ENCODE assay signal across 9 cellular contexts in genomic region chr10:13340626-13341370, GRCh38. TPM values are rescaled to one million over a fixed set of nuclear protein-coding genes. Genes with fewer than 3 reads are reported as not detected.
A peak's percentile ranks its signal among the peaks of the same experiment; 100 is the strongest.
DNase-seq lines count a peak whose midpoint lies in the region; ATAC-seq and TF ChIP-seq lines count a peak whose summit lies in the region.
"Had no signal": no experiment of that assay in that cellular context is flagged by ENCODE, and none has a peak within 500 bp of the region (broad histone marks: within the 10 kb centered on the region; RNA-seq: fewer than 3 reads in every experiment).

No MANE protein-coding gene starts in this region.

- no peaks in the 10 kb centered on the region for H3K9me3 ChIP-seq in Loucy (ENCODE audit: insufficient read depth, low read depth, low read length)
- H3K9me3 ChIP-seq in mesenchymal stem cell (ENCODE audit: control insufficient read depth, low read length): no peaks in the 10 kb centered on the region

- H3K36me3 ChIP-seq in Loucy (ENCODE audit: insufficient read depth, low read length) (peaks cover 30% of the 10 kb centered on the region; the same call in 1 of the 2 replicates), mesenchymal stem cell (ENCODE audit: control insufficient read depth in 1 of 2, insufficient read depth in 2 of 2, low read depth in 1 of 2, low read length in 2 of 2) (peaks cover 11 to 18% of the 10 kb centered on the region in 2 experiments)

- H3K23ac ChIP-seq in mesenchymal stem cell (ENCODE audit: low read length in 2 of 2): no peak overlapping the region

- 0 out of 2 replicates have a peak, but pooled peaks cover 3% of the 10 kb centered on the region for H3F3A ChIP-seq in Loucy (ENCODE audit: low read depth)

- TF ChIP-seq CTCF in Loucy (conservative IDR thresholded peaks at IDR 0.05; ENCODE audit: low read length): no peak

- H3K4me2 ChIP-seq in Loucy (ENCODE audit: low read depth, low read length, poor library complexity, severe bottlenecking): peak overlapping the region; percentile 8
- no peak overlapping the region for H3K4me2 ChIP-seq in mesenchymal stem cell (ENCODE audit: low read length, poor library complexity, severe bottlenecking)

- peak overlapping the region; percentile 76 for H2BK15ac ChIP-seq in mesenchymal stem cell (ENCODE audit: low read depth, poor library complexity, severe bottlenecking)

- H4K8ac ChIP-seq in mesenchymal stem cell (ENCODE audit: low read length): no peak overlapping the region

- H4K20me1 ChIP-seq in Loucy (ENCODE audit: insufficient read depth, low read length, poor library complexity, severe bottlenecking): peaks cover 29% of the 10 kb centered on the region

- no peak overlapping the region for H3K4me3 ChIP-seq in Loucy (ENCODE audit: low read length, poor library complexity, severe bottlenecking)
- peak overlapping the region in 1 of 2 experiments; percentile 50 for H3K4me3 ChIP-seq in mesenchymal stem cell (ENCODE audit: insufficient read depth in 1 of 2, low read depth in 1 of 2, low read length in 2 of 2)

- H3K4ac ChIP-seq in mesenchymal stem cell (ENCODE audit: low read depth in 1 of 2, low read length in 2 of 2): no peak overlapping the region

- H3K27ac ChIP-seq in mesenchymal stem cell (ENCODE audit: low read length, poor library complexity, severe bottlenecking): no peak overlapping the region

- H3K4me1 ChIP-seq in Loucy (ENCODE audit: insufficient read depth, low read length, poor library complexity, severe bottlenecking) (peaks cover 20% of the 10 kb centered on the region), mesenchymal stem cell (ENCODE audit: control insufficient read depth, insufficient read depth, low read depth, low read length) (peaks cover 2% of the 10 kb centered on the region)

- H3K79me1 ChIP-seq in mesenchymal stem cell (replicated peaks; ENCODE audit: low read length, poor library complexity, severe bottlenecking): peaks cover 49% of the 10 kb centered on the region

- no peaks in the 10 kb centered on the region for H3K27me3 ChIP-seq in Loucy (ENCODE audit: insufficient read depth, low read length, poor library complexity, severe bottlenecking)
- no peaks in the 10 kb centered on the region for H3K27me3 ChIP-seq in mesenchymal stem cell (ENCODE audit: control insufficient read depth in 1 of 2, insufficient read depth in 1 of 2, low read length in 2 of 2)

- peak; percentile 91 for ATAC-seq in GM18873 (IDR thresholded peaks at IDR 0.05; ENCODE audit: low FRiP score, unreplicated experiment)
- peak; percentile 82 for ATAC-seq in GM21825 (IDR thresholded peaks at IDR 0.05; ENCODE audit: unreplicated experiment)

- H2BK120ac ChIP-seq in mesenchymal stem cell (ENCODE audit: low read depth, low read length): no peak overlapping the region

- no peak overlapping the region for H2BK5ac ChIP-seq in mesenchymal stem cell (ENCODE audit: low read depth, low read length, poor library complexity, severe bottlenecking)

- no peaks in the 10 kb centered on the region for H3K9me2 ChIP-seq in Loucy (replicated peaks; ENCODE audit: low read depth, low read length)

- H2AK5ac ChIP-seq in mesenchymal stem cell (ENCODE audit: low read length, severe bottlenecking): no peak overlapping the region

- no peak overlapping the region for H3K14ac ChIP-seq in mesenchymal stem cell (ENCODE audit: low read length in 2 of 2)

- no peak overlapping the region for H2AFZ ChIP-seq in Loucy (ENCODE audit: low read length)
- no peak overlapping the region for H2AFZ ChIP-seq in mesenchymal stem cell (ENCODE audit: low read depth, low read length)

- in situ Hi-C loops in KBM-7 (cut with MboI; ENCODE audit: low pct_unique_long_range_greater_than_20kb, low sequenced_read_pairs): no loop called here

- no peak overlapping the region for H2BK12ac ChIP-seq in mesenchymal stem cell (ENCODE audit: low read length in 2 of 2)

- H3K9ac ChIP-seq in Loucy (ENCODE audit: low read depth, low read length, poor library complexity, severe bottlenecking) (no peak overlapping the region), mesenchymal stem cell (ENCODE audit: low read length) (peak overlapping the region; percentile 53)

- no peak overlapping the region for H4K91ac ChIP-seq in mesenchymal stem cell (ENCODE audit: low read length)

- H3K18ac ChIP-seq in mesenchymal stem cell (ENCODE audit: low read depth in 1 of 2, low read length in 2 of 2): no peak overlapping the region

- no peak for DNase-seq in mesenchymal stem cell
- DNase-seq in dermis blood vessel endothelial cell: no peak
- DNase-seq in NCI-H1694 (lab: John Stamatoyannopoulos, UW): no peak
- DNase-seq in KBM-7: no peak
- DNase-seq in AG20443 (ENCODE audit: low spot score): no peak
- DNase-seq: NCI-H2171 treated with DMSO at 0.1 percent for 48 hours had no signal

- 94% methylated on average over 10 of the region's 12 CpGs for WGBS in mesenchymal stem cell

- peaks cover 81% of the 10 kb centered on the region for H3K79me2 ChIP-seq in Loucy (ENCODE audit: insufficient read depth, low read length)

RNA-seq across cellular contexts. Expression of gene SEPHS1, which starts 7.3 kb away (rescaled TPM):
- 33.7 TPM for polyA plus RNA-seq in mesenchymal stem cell (2013, experiment 1 of 2)
- polyA plus RNA-seq in mesenchymal stem cell (2013, experiment 2 of 2): 34.2 TPM
- total RNA-seq in dermis blood vessel endothelial cell: 42.5 and 60.9 TPM in 2 replicates

RNA-seq across cellular contexts. Expression of gene PHYH, which starts 40.9 kb away (rescaled TPM):
- 31.3 TPM for polyA plus RNA-seq in mesenchymal stem cell (2013, experiment 1 of 2)
- polyA plus RNA-seq in mesenchymal stem cell (2013, experiment 2 of 2): 33.9 TPM
- 9.1 and 10.9 TPM in 2 replicates for total RNA-seq in dermis blood vessel endothelial cell
